ENCODE assay signal across 25 cellular contexts in genomic region chr13:22662771-22663170, GRCh38.
"Had no signal": no experiment of that assay in that cellular context is flagged by ENCODE, and none has a peak within 500 bp of the region (broad histone marks: within the 10 kb centered on the region; RNA-seq: fewer than 3 reads in every experiment).

No MANE protein-coding gene starts in this region.

- H3K27me3 ChIP-seq: gastrocnemius medialis, neural progenitor cell, right lobe of liver, stomach, thyroid gland had no signal

- H3K4me1 ChIP-seq: gastrocnemius medialis, parathyroid adenoma, right lobe of liver, thyroid gland had no signal

- H3K9me3 Mint-ChIP-seq: endodermal cell; naive thymus-derived CD4-positive, alpha-beta T cell had no signal

- H3K4me3 ChIP-seq: dorsolateral prefrontal cortex, gastrocnemius medialis, lung, neural progenitor cell, right lobe of liver, smooth muscle cell, stomach, thyroid gland had no signal

- H2AFZ ChIP-seq: neural progenitor cell, parathyroid adenoma had no signal

- H3K4me2 ChIP-seq: neural progenitor cell, smooth muscle cell had no signal

- H3K9me3 ChIP-seq: gastrocnemius medialis, right lobe of liver, stomach, thyroid gland had no signal

- H3K27ac ChIP-seq: dorsolateral prefrontal cortex, epithelial cell of prostate, gastrocnemius medialis, neural progenitor cell, parathyroid adenoma, right lobe of liver, stomach, thyroid gland had no signal

- H3K36me3 Mint-ChIP-seq: memory B cell; naive thymus-derived CD4-positive, alpha-beta T cell; neural progenitor cell had no signal

- H3K79me2 ChIP-seq: parathyroid adenoma had no signal

- ATAC-seq: esophagus mucosa; gastrocnemius medialis; left lobe of liver; naive thymus-derived CD4-positive, alpha-beta T cell; right lobe of liver had no signal

- DNase-seq: dorsolateral prefrontal cortex; effector CD8-positive, alpha-beta T cell; endodermal cell; foreskin fibroblast; gastrocnemius medialis; head of caudate nucleus; naive thymus-derived CD4-positive, alpha-beta T cell; right lobe of liver; stimulated activated CD4-positive, alpha-beta T cell treated with anti-CD3 and anti-CD28 coated beads, Interleukin-12 subunit alpha, Interleukin-12 subunit beta, amount 100 ng/mL, for 4 hours; stimulated activated CD4-positive, alpha-beta T cell treated with anti-CD3 and anti-CD28 coated beads, Interleukin-1b, Interleukin-23, amount 100 ng/mL, for 48 hours; stimulated activated CD4-positive, alpha-beta T cell treated with anti-CD3 and anti-CD28 coated beads, Interleukin-4, amount 100 ng/mL, for 1 hour; stimulated activated CD8-positive, alpha-beta memory T cell treated with anti-CD3 and anti-CD28 coated beads, Interleukin-4, amount 100 ng/mL, for 48 hours; stimulated activated naive CD4-positive, alpha-beta T cell treated with Interleukin-2 at 50 U/mL for 16 hours; stomach; thyroid gland had no signal

- H3K27ac Mint-ChIP-seq: endodermal cell; memory B cell; naive thymus-derived CD4-positive, alpha-beta T cell; nephron; neural progenitor cell; progenitor cell of endocrine pancreas had no signal

- H3K36me3 ChIP-seq: gastrocnemius medialis, neural progenitor cell, right lobe of liver, stomach, thyroid gland had no signal

- H3K9ac ChIP-seq: neural progenitor cell, parathyroid adenoma had no signal

- H3K4me1 Mint-ChIP-seq: memory B cell; naive thymus-derived CD4-positive, alpha-beta T cell; nephron; neural progenitor cell had no signal

- H3K4me3 Mint-ChIP-seq: endodermal cell; memory B cell; naive thymus-derived CD4-positive, alpha-beta T cell; nephron; neural progenitor cell had no signal
